In the genomic region with DNA sequence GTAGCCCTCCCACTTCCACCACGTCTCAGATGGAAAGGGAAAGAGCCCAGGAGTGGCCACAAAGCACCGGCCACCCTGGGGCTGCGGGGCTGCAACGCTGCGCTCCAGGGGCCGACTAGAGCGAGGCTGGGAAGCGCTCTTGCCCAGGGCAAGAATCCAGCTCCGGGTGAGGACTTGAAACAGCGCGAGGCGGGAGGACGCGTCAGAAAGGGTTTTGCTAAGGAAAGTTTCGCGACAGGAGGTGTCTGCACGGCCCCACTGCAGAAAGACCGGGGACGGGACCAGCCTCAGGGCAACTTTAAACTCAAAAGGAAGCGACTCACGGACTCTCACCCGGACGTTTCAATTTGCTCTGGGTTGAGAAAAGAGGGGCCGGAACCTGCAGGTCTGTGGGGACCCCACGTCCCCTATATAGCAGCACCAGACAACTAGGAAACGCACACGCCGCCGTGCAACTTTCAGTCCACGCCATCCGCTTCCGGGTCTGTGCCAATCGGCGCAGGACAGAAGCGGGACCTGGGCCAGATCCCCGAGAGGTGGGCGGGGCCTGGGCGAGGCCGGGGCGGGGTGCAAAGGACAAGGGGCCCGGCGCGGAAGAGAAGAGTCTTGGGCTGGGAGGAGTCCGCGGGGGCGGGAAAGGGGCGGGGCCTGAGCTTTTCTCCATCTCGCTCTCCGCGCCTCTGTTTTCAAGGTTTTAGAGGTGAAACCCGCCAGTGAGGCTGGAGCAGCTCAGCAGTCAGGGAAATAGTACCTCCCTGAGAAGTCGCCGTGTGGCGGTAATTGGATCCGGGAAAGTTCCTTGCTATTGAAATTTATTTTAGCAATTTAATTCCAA, we compare ENCODE assay signal across 1 cellular context.
TF ChIP-seq lines count a peak whose summit lies in the region.

A gene (minus strand): TSS at position 488 of the 835 bp plus-strand sequence. CDS start 6,792 bp downstream, outside the sequence.

TF ChIP-seq in HepG2, 621 proteins besides CTCF, POLR2A, EP300 and RAD21 (continued from another document and continues in another):
- TF ChIP-seq, protein P1, sequence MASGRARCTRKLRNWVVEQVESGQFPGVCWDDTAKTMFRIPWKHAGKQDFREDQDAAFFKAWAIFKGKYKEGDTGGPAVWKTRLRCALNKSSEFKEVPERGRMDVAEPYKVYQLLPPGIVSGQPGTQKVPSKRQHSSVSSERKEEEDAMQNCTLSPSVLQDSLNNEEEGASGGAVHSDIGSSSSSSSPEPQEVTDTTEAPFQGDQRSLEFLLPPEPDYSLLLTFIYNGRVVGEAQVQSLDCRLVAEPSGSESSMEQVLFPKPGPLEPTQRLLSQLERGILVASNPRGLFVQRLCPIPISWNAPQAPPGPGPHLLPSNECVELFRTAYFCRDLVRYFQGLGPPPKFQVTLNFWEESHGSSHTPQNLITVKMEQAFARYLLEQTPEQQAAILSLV (CRISPR knock-in tag; IDR thresholded peaks at IDR 0.05; ENCODE audit: borderline replicate concordance), result no peak
- TF ChIP-seq TBX2 (CRISPR knock-in tag; IDR thresholded peaks at IDR 0.05; ENCODE audit: borderline replicate concordance) (peak; percentile 17; the same call in 1 of the 2 replicates), ZNF10 (CRISPR knock-in tag; IDR thresholded peaks at IDR 0.05; ENCODE audit: borderline replicate concordance, low read depth) (no peak), ZNF572 (CRISPR knock-in tag; IDR thresholded peaks at IDR 0.05) (no peak), JARID2 (CRISPR knock-in tag; IDR thresholded peaks at IDR 0.05; ENCODE audit: insufficient replicate concordance) (no peak), ARNT (IDR thresholded peaks at IDR 0.05) (no peak), ZNF331 (CRISPR knock-in tag; IDR thresholded peaks at IDR 0.05) (0 out of 2 replicates have a peak, but pooled peaks have one; percentile 17), RBM39 (IDR thresholded peaks at IDR 0.05; ENCODE audit: low read depth, low read length, poor library complexity, severe bottlenecking) (peak; percentile 56), ZSCAN25 (CRISPR knock-in tag; IDR thresholded peaks at IDR 0.05) (no peak), STAT5B (CRISPR knock-in tag; IDR thresholded peaks at IDR 0.05) (no peak), RARA (CRISPR knock-in tag; IDR thresholded peaks at IDR 0.05) (0 out of 2 replicates have a peak, but pooled peaks have one; percentile 13), ZFP82 (CRISPR knock-in tag; IDR thresholded peaks at IDR 0.05; ENCODE audit: borderline replicate concordance) (no peak), YEATS2 (CRISPR knock-in tag; IDR thresholded peaks at IDR 0.05; ENCODE audit: borderline replicate concordance) (no peak), GABPA (IDR thresholded peaks at IDR 0.05; ENCODE audit: low read depth, low read length) (peak; percentile 60), GABPA (CRISPR knock-in tag; IDR thresholded peaks at IDR 0.05; ENCODE audit: low read depth) (peak; percentile 82), MYC (CRISPR knock-in tag; IDR thresholded peaks at IDR 0.05; ENCODE audit: borderline replicate concordance) (0 out of 2 replicates have a peak, but pooled peaks have one; percentile 12), CBFB (CRISPR knock-in tag; IDR thresholded peaks at IDR 0.05) (no peak), KDM1A (CRISPR knock-in tag; IDR thresholded peaks at IDR 0.05) (no peak), ZSCAN29 (CRISPR knock-in tag; conservative IDR thresholded peaks at IDR 0.05) (no peak), ZNF761 (CRISPR knock-in tag; conservative IDR thresholded peaks at IDR 0.05) (no peak), MXD4 (CRISPR knock-in tag; IDR thresholded peaks at IDR 0.05) (peak; percentile 78), ZNF768 (CRISPR knock-in tag; IDR thresholded peaks at IDR 0.05) (no peak), ZNF782 (CRISPR knock-in tag; IDR thresholded peaks at IDR 0.05; ENCODE audit: borderline replicate concordance) (no peak), GATA4 (IDR thresholded peaks at IDR 0.05; ENCODE audit: borderline replicate concordance, low read depth) (peak; percentile 22; the same call in 1 of the 2 replicates), NFATC3 (CRISPR knock-in tag; IDR thresholded peaks at IDR 0.05) (no peak), ZMYM2 (CRISPR knock-in tag; IDR thresholded peaks at IDR 0.05) (no peak), ZNF660 (CRISPR knock-in tag; IDR thresholded peaks at IDR 0.05; ENCODE audit: borderline replicate concordance, low read depth) (no peak), MBD4 (IDR thresholded peaks at IDR 0.05; ENCODE audit: borderline replicate concordance, low read length) (no peak), HNRNPLL (IDR thresholded peaks at IDR 0.05; ENCODE audit: low read depth, low read length, poor library complexity, severe bottlenecking) (peak; percentile 59), NR3C1 (CRISPR knock-in tag; IDR thresholded peaks at IDR 0.05) (no peak), SMYD3 (CRISPR knock-in tag; IDR thresholded peaks at IDR 0.05) (no peak), SNAI1 (CRISPR knock-in tag; IDR thresholded peaks at IDR 0.05; ENCODE audit: borderline replicate concordance) (no peak), FOXK1 (CRISPR knock-in tag; IDR thresholded peaks at IDR 0.05; ENCODE audit: borderline replicate concordance, low read depth) (no peak; the same call in 1 of the 2 replicates), ZSCAN22 (CRISPR knock-in tag; IDR thresholded peaks at IDR 0.05) (no peak), BORCS8-MEF2B (CRISPR knock-in tag; IDR thresholded peaks at IDR 0.05) (0 out of 2 replicates have a peak, but pooled peaks have one; percentile 31)
- TF ChIP-seq, protein P2, sequence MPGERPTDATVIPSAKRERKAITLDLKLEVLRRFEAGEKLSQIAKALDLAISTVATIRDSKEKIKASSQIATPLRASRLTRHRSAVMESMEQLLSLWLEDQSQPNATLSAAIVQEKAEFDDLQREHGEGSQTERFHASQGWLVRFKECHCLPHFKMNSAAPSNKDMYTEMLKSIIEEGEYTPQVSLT (CRISPR knock-in tag; IDR thresholded peaks at IDR 0.05; ENCODE audit: borderline replicate concordance, low read depth), result no peak
- TF ChIP-seq, protein P3, sequence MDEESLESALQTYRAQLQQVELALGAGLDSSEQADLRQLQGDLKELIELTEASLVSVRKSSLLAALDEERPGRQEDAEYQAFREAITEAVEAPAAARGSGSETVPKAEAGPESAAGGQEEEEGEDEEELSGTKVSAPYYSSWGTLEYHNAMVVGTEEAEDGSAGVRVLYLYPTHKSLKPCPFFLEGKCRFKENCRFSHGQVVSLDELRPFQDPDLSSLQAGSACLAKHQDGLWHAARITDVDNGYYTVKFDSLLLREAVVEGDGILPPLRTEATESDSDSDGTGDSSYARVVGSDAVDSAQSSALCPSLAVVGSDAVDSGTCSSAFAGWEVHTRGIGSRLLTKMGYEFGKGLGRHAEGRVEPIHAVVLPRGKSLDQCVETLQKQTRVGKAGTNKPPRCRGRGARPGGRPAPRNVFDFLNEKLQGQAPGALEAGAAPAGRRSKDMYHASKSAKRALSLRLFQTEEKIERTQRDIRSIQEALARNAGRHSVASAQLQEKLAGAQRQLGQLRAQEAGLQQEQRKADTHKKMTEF (CRISPR knock-in tag; IDR thresholded peaks at IDR 0.05), result no peak
- TF ChIP-seq, protein P4, sequence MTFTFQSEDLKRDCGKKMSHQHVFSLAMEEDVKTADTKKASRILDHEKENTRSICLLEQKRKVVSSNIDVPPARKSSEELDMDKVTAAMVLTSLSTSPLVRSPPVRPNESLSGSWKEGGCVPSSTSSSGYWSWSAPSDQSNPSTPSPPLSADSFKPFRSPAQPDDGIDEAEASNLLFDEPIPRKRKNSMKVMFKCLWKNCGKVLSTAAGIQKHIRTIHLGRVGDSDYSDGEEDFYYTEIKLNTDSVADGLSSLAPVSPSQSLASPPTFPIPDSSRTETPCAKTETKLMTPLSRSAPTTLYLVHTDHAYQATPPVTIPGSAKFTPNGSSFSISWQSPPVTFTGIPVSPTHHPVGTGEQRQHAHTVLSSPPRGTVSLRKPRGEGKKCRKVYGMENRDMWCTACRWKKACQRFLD (CRISPR knock-in tag; IDR thresholded peaks at IDR 0.05; ENCODE audit: borderline replicate concordance), result no peak; the same call in 1 of the 2 replicates
- TF ChIP-seq, protein P5, sequence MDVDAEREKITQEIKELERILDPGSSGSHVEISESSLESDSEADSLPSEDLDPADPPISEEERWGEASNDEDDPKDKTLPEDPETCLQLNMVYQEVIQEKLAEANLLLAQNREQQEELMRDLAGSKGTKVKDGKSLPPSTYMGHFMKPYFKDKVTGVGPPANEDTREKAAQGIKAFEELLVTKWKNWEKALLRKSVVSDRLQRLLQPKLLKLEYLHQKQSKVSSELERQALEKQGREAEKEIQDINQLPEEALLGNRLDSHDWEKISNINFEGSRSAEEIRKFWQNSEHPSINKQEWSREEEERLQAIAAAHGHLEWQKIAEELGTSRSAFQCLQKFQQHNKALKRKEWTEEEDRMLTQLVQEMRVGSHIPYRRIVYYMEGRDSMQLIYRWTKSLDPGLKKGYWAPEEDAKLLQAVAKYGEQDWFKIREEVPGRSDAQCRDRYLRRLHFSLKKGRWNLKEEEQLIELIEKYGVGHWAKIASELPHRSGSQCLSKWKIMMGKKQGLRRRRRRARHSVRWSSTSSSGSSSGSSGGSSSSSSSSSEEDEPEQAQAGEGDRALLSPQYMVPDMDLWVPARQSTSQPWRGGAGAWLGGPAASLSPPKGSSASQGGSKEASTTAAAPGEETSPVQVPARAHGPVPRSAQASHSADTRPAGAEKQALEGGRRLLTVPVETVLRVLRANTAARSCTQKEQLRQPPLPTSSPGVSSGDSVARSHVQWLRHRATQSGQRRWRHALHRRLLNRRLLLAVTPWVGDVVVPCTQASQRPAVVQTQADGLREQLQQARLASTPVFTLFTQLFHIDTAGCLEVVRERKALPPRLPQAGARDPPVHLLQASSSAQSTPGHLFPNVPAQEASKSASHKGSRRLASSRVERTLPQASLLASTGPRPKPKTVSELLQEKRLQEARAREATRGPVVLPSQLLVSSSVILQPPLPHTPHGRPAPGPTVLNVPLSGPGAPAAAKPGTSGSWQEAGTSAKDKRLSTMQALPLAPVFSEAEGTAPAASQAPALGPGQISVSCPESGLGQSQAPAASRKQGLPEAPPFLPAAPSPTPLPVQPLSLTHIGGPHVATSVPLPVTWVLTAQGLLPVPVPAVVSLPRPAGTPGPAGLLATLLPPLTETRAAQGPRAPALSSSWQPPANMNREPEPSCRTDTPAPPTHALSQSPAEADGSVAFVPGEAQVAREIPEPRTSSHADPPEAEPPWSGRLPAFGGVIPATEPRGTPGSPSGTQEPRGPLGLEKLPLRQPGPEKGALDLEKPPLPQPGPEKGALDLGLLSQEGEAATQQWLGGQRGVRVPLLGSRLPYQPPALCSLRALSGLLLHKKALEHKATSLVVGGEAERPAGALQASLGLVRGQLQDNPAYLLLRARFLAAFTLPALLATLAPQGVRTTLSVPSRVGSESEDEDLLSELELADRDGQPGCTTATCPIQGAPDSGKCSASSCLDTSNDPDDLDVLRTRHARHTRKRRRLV (CRISPR knock-in tag; IDR thresholded peaks at IDR 0.05), result 0 out of 2 replicates have a peak, but pooled peaks have one; percentile 26
- TF ChIP-seq, protein P6, sequence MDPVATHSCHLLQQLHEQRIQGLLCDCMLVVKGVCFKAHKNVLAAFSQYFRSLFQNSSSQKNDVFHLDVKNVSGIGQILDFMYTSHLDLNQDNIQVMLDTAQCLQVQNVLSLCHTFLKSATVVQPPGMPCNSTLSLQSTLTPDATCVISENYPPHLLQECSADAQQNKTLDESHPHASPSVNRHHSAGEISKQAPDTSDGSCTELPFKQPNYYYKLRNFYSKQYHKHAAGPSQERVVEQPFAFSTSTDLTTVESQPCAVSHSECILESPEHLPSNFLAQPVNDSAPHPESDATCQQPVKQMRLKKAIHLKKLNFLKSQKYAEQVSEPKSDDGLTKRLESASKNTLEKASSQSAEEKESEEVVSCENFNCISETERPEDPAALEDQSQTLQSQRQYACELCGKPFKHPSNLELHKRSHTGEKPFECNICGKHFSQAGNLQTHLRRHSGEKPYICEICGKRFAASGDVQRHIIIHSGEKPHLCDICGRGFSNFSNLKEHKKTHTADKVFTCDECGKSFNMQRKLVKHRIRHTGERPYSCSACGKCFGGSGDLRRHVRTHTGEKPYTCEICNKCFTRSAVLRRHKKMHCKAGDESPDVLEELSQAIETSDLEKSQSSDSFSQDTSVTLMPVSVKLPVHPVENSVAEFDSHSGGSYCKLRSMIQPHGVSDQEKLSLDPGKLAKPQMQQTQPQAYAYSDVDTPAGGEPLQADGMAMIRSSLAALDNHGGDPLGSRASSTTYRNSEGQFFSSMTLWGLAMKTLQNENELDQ (CRISPR knock-in tag; IDR thresholded peaks at IDR 0.05; ENCODE audit: borderline replicate concordance), result no peak
- TF ChIP-seq, protein P7, sequence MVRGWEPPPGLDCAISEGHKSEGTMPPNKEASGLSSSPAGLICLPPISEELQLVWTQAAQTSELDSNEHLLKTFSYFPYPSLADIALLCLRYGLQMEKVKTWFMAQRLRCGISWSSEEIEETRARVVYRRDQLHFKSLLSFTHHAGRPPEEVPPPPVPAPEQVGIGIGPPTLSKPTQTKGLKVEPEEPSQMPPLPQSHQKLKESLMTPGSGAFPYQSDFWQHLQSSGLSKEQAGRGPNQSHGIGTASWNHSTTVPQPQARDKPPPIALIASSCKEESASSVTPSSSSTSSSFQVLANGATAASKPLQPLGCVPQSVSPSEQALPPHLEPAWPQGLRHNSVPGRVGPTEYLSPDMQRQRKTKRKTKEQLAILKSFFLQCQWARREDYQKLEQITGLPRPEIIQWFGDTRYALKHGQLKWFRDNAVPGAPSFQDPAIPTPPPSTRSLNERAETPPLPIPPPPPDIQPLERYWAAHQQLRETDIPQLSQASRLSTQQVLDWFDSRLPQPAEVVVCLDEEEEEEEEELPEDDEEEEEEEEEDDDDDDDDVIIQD (CRISPR knock-in tag; IDR thresholded peaks at IDR 0.05; ENCODE audit: low read depth), result 0 out of 2 replicates have a peak, but pooled peaks have one; percentile 13
- TF ChIP-seq, protein P8, sequence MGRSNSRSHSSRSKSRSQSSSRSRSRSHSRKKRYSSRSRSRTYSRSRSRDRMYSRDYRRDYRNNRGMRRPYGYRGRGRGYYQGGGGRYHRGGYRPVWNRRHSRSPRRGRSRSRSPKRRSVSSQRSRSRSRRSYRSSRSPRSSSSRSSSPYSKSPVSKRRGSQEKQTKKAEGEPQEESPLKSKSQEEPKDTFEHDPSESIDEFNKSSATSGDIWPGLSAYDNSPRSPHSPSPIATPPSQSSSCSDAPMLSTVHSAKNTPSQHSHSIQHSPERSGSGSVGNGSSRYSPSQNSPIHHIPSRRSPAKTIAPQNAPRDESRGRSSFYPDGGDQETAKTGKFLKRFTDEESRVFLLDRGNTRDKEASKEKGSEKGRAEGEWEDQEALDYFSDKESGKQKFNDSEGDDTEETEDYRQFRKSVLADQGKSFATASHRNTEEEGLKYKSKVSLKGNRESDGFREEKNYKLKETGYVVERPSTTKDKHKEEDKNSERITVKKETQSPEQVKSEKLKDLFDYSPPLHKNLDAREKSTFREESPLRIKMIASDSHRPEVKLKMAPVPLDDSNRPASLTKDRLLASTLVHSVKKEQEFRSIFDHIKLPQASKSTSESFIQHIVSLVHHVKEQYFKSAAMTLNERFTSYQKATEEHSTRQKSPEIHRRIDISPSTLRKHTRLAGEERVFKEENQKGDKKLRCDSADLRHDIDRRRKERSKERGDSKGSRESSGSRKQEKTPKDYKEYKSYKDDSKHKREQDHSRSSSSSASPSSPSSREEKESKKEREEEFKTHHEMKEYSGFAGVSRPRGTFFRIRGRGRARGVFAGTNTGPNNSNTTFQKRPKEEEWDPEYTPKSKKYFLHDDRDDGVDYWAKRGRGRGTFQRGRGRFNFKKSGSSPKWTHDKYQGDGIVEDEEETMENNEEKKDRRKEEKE (IDR thresholded peaks at IDR 0.05), result no peak
- TF ChIP-seq, protein P9, sequence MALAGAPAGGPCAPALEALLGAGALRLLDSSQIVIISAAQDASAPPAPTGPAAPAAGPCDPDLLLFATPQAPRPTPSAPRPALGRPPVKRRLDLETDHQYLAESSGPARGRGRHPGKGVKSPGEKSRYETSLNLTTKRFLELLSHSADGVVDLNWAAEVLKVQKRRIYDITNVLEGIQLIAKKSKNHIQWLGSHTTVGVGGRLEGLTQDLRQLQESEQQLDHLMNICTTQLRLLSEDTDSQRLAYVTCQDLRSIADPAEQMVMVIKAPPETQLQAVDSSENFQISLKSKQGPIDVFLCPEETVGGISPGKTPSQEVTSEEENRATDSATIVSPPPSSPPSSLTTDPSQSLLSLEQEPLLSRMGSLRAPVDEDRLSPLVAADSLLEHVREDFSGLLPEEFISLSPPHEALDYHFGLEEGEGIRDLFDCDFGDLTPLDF (CRISPR knock-in tag; IDR thresholded peaks at IDR 0.05), result no peak
